17 cellular contexts compared by ENCODE assay signal in genomic region chr11:1947592-1948237, GRCh38. TPM values are rescaled to one million over a fixed set of nuclear protein-coding genes. Genes with fewer than 3 reads are reported as not detected.
DNase-seq lines count a peak whose midpoint lies in the region; ATAC-seq, FAIRE-seq and TF ChIP-seq lines count a peak whose summit lies in the region.
"Had no signal": no experiment of that assay in that cellular context is flagged by ENCODE, and none has a peak within 500 bp of the region (broad histone marks: within the 10 kb centered on the region; RNA-seq: fewer than 3 reads in every experiment).

No MANE protein-coding gene starts in this region.

- no CpG with 5 or more reads among the region's 36 CpGs for WGBS in transverse colon (ENCODE audit: low coverage in 1 of 2), 2 donors

- no peak overlapping the region for H3K4me3 ChIP-seq in transverse colon

- H3K27me3 ChIP-seq in transverse colon: no peaks in the 10 kb centered on the region
- H3K27me3 ChIP-seq: BE2C had no signal

- H3K4me1 ChIP-seq in transverse colon: no peaks in the 10 kb centered on the region
- H3K4me1 ChIP-seq: BE2C had no signal

- no peaks in the 10 kb centered on the region for H3K27me3 Mint-ChIP-seq in central memory CD8-positive, alpha-beta T cell
- no peaks in the 10 kb centered on the region for H3K27me3 Mint-ChIP-seq in naive thymus-derived CD8-positive, alpha-beta T cell
- peaks cover 0 to 3% (median 0%) of the 10 kb centered on the region in 3 donors for H3K27me3 Mint-ChIP-seq in immature natural killer cell (ENCODE audit: low read depth in 3 of 3)
- H3K27me3 Mint-ChIP-seq: activated CD4-positive, alpha-beta memory T cell treated with anti-CD3 and anti-CD28 coated beads for 36 hours had no signal

- H3K36me3 Mint-ChIP-seq in central memory CD8-positive, alpha-beta T cell (ENCODE audit: insufficient read depth): peaks cover 1% of the 10 kb centered on the region
- H3K36me3 Mint-ChIP-seq in naive thymus-derived CD8-positive, alpha-beta T cell: no peaks in the 10 kb centered on the region
- H3K36me3 Mint-ChIP-seq in immature natural killer cell: no peaks in the 10 kb centered on the region
- H3K36me3 Mint-ChIP-seq: activated CD4-positive, alpha-beta memory T cell treated with anti-CD3 and anti-CD28 coated beads for 36 hours had no signal

- TF ChIP-seq EP300 in transverse colon (IDR thresholded peaks at IDR 0.05; ENCODE audit: low read depth): no peak

- DNase-seq in GM12892 (ENCODE audit: insufficient read length) (no peak), immature natural killer cell (no peak), transverse colon (no peak), NCI-H2029 treated with DMSO at 0.1 percent for 48 hours (lab: John Stamatoyannopoulos, UW) (no peak)
- DNase-seq in central memory CD8-positive, alpha-beta T cell (ENCODE audit: low spot score in 2 of 2): no peak
- DNase-seq in naive thymus-derived CD8-positive, alpha-beta T cell: no peak
- DNase-seq: BE2C, cortex of kidney, NCI-H187 treated with DMSO at 0.1 percent for 48 hours, NCI-H524 treated with DMSO at 0.1 percent for 48 hours, OCI-M1, substantia nigra had no signal

- H3K9me3 ChIP-seq in transverse colon: no peaks in the 10 kb centered on the region
- H3K9me3 ChIP-seq: BE2C had no signal

- in situ Hi-C loops in transverse colon (cut with MboI; ENCODE audit: low pct_ligation_motif_present in 1 of 4, low pct_unique_long_range_greater_than_20kb in 1 of 4, low sequenced_read_pairs in 3 of 4): no loop called here

- FAIRE-seq in GM12892 (lab: Jason Lieb, UNC): peak; percentile 27

- no peak overlapping the region for H3K27ac Mint-ChIP-seq in central memory CD8-positive, alpha-beta T cell (ENCODE audit: low read depth)
- H3K27ac Mint-ChIP-seq in naive thymus-derived CD8-positive, alpha-beta T cell: no peak overlapping the region
- H3K27ac Mint-ChIP-seq in immature natural killer cell: no peak overlapping the region
- H3K27ac Mint-ChIP-seq: activated CD4-positive, alpha-beta memory T cell treated with anti-CD3 and anti-CD28 coated beads for 36 hours had no signal

- POLR2A ChIA-PET in naive thymus-derived CD8-positive, alpha-beta T cell (lab: Charles Lee): interaction anchor here (0.7 to 2.2 kb wide), 8 partner anchors 25 to 109 kb away, joined by 3 to 8 read pairs (median 4); partner anchors contain the start of genes LSP1, PRR33 and TNNI2

- H3K27ac ChIP-seq in transverse colon: no peak overlapping the region

- peak; percentile 28 for ATAC-seq in HG02981 (IDR thresholded peaks at IDR 0.05; ENCODE audit: unreplicated experiment)
- peak; percentile 30 for ATAC-seq in central memory CD8-positive, alpha-beta T cell (replicated peaks; ENCODE audit: extremely low read depth, poor library complexity, severe bottlenecking)
- peak; percentile 20 to 24 for ATAC-seq in naive thymus-derived CD8-positive, alpha-beta T cell
- ATAC-seq in GM19452 (IDR thresholded peaks at IDR 0.05; ENCODE audit: unreplicated experiment): no peak

- H3K36me3 ChIP-seq in transverse colon: no peaks in the 10 kb centered on the region
- H3K36me3 ChIP-seq: BE2C had no signal

- intact Hi-C loops in transverse colon (cut with DNase I; ENCODE audit: low total_unique reads): loop anchor here (10.0 kb wide), 1 partner anchor 53 kb away; the partner anchor contains the start of gene PRR33

- TF ChIP-seq POLR2A in GM12892 (IDR thresholded peaks at IDR 0.05; ENCODE audit: low read depth, low read length) (no peak), transverse colon (IDR thresholded peaks at IDR 0.05) (no peak)

- no peak overlapping the region for H3K4me3 Mint-ChIP-seq in central memory CD8-positive, alpha-beta T cell
- no peak overlapping the region for H3K4me3 Mint-ChIP-seq in naive thymus-derived CD8-positive, alpha-beta T cell
- H3K4me3 Mint-ChIP-seq in immature natural killer cell: no peak overlapping the region
- H3K4me3 Mint-ChIP-seq: activated CD4-positive, alpha-beta memory T cell treated with anti-CD3 and anti-CD28 coated beads for 36 hours had no signal

- no peaks in the 10 kb centered on the region for H3K9me3 Mint-ChIP-seq in central memory CD8-positive, alpha-beta T cell
- no peaks in the 10 kb centered on the region for H3K9me3 Mint-ChIP-seq in naive thymus-derived CD8-positive, alpha-beta T cell
- H3K9me3 Mint-ChIP-seq in immature natural killer cell: no peaks in the 10 kb centered on the region
- H3K9me3 Mint-ChIP-seq: activated CD4-positive, alpha-beta memory T cell treated with anti-CD3 and anti-CD28 coated beads for 36 hours had no signal

- H3K4me1 Mint-ChIP-seq in central memory CD8-positive, alpha-beta T cell: no peaks in the 10 kb centered on the region
- H3K4me1 Mint-ChIP-seq in naive thymus-derived CD8-positive, alpha-beta T cell: no peaks in the 10 kb centered on the region
- no peaks in the 10 kb centered on the region for H3K4me1 Mint-ChIP-seq in immature natural killer cell

- TF ChIP-seq CTCF in transverse colon (IDR thresholded peaks at IDR 0.05): no peak

RNA-seq across cellular contexts. Expression of gene MRPL23, which starts 0.6 kb away (rescaled TPM):
- polyA plus RNA-seq in GM12892 (2012; ENCODE audit: missing spikeins): 68.8 TPM
- total RNA-seq in naive thymus-derived CD8-positive, alpha-beta T cell: 10 to 100 TPM; 49.0 to 50.7 TPM
- polyA plus RNA-seq in naive thymus-derived CD8-positive, alpha-beta T cell: 10 to 100 TPM; 22.3 to 48.8 (median 29.3) TPM
- 10 to 100 TPM; 20.9 to 44.4 (median 42.4) TPM for polyA plus RNA-seq in immature natural killer cell
- total RNA-seq in transverse colon: 100 to 1,000 TPM in 2 of 4 donors, 10 to 100 TPM in 2; 91.7 to 187 (median 127) TPM

RNA-seq across cellular contexts. Expression of gene TNNT3, which starts 28.2 kb away (rescaled TPM):
- 0.74 TPM for polyA plus RNA-seq in GM12892 (2012; ENCODE audit: missing spikeins)
- total RNA-seq in naive thymus-derived CD8-positive, alpha-beta T cell: 10 to 100 TPM; 28.0 to 29.7 TPM
- polyA plus RNA-seq in naive thymus-derived CD8-positive, alpha-beta T cell: under 1 TPM in 1 of 3 donors, not detected in 2; 0.39 TPM
- not detected for polyA plus RNA-seq in immature natural killer cell
- total RNA-seq in transverse colon: 1 to 10 TPM in 2 of 4 donors, not detected in 2; 1.9 to 3.3 TPM
- total RNA-seq: kidney epithelial cell, M059J had no signal

RNA-seq across cellular contexts. Expression of gene H19, which starts 49.9 kb away (rescaled TPM):
- 2.1 TPM for polyA plus RNA-seq in GM12892 (2012; ENCODE audit: missing spikeins)
- not detected for total RNA-seq in naive thymus-derived CD8-positive, alpha-beta T cell
- not detected for polyA plus RNA-seq in naive thymus-derived CD8-positive, alpha-beta T cell
- not detected for polyA plus RNA-seq in immature natural killer cell
- 100 to 1,000 TPM in 1 of 4 donors, 10 to 100 TPM in 3; 20.7 to 102 (median 24.7) TPM for total RNA-seq in transverse colon
- total RNA-seq: activated CD4-positive, alpha-beta memory T cell treated with anti-CD3 and anti-CD28 coated beads for 36 hours had no signal

RNA-seq across cellular contexts. Expression of gene PRR33, which starts 56.0 kb away (rescaled TPM):
- polyA plus RNA-seq in GM12892 (2012; ENCODE audit: missing spikeins): 2.0 TPM
- total RNA-seq in naive thymus-derived CD8-positive, alpha-beta T cell: not detected
- polyA plus RNA-seq in naive thymus-derived CD8-positive, alpha-beta T cell: under 1 TPM; 0.06 to 0.15 (median 0.08) TPM
- polyA plus RNA-seq in immature natural killer cell: under 1 TPM in 1 of 3 donors, not detected in 2; 0.35 TPM
- not detected for total RNA-seq in transverse colon
- total RNA-seq: kidney epithelial cell, M059J had no signal

Comparison
In these comparisons a context has a peak if more than half of its experiments do, and no peak if none do; other contexts are left out.
1. RNA of gene TNNT3, which starts 28.2 kb away (total RNA-seq): 28.0 to 29.7 TPM in naive thymus-derived CD8-positive, alpha-beta T cell; 1.9 to 3.3 TPM in transverse colon; every median in the first group is over 4 times any median in the second.
2. RNA of gene H19, which starts 49.9 kb away (total RNA-seq): 20.7 to 102 TPM in transverse colon; not detected in naive thymus-derived CD8-positive, alpha-beta T cell; every median in the first group is over 10 times any median in the second.